ENCODE assay signal across 8 cellular contexts in the genomic region with DNA sequence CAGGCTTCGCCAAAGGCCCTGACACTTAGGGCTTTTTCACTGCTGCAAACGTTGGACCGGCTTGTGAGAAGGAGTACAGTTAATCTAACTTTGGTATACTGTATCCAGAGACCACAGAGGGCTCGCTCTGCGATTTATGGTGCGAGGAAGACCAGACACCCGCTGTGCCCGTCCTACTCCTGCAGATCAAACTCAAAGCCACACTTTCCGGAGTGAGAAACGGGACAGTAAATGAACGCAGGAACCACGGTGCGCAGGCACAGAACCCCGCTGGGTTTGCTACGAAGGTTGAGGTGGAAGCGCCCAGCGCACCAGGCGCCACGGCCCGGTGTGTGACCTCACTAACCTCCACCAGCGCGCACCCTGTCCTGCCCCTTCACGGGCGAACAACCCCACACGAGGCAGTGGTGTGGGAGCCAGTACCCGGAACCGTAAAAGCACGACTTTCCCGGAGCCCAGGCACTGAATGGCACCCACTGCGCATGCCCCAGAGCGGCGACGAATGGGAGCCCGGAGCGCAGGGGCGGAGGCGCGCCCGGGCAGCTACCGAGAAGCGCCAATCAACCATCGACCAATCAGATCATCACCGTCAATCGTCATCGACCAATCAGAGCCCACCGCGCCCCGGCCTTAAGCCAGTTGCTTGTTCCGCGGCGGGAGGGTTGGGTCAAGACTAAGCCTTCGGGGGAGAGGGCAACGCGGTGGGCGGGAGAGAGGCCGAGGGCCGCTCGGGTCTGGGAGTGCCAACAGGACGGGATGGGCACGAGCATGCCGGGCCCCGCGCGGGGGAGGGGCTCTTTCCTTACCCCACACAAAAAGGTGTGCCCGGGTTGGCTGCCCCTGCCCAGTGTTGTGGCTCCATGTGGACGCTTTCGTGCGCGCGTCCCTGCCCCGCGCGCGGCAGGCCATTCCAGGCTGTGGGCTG. TPM values are rescaled to one million over a fixed set of nuclear protein-coding genes. Genes with fewer than 3 reads are reported as not detected.
DNase-seq lines count a peak whose midpoint lies in the region; ATAC-seq and TF ChIP-seq lines count a peak whose summit lies in the region.

No MANE protein-coding gene starts in this region.

- intact Hi-C loops in CD4-positive, alpha-beta memory T cell (cut with micrococcal nuclease): loop anchor here (2.0 kb wide), 2 partner anchors 22 to 26 kb away; partner anchors contain the start of genes GPKOW and PRAF2
- intact Hi-C loops in lower lobe of right lung (cut with DNase I): no loop called here

- no peak for TF ChIP-seq CTCF in lower lobe of right lung (IDR thresholded peaks at IDR 0.05)

- peaks cover 6% of the 10 kb centered on the region for H3K4me1 ChIP-seq in CD4-positive, alpha-beta memory T cell (ENCODE audit: insufficient read depth, low read length)
- no peaks in the 10 kb centered on the region for H3K4me1 ChIP-seq in lower lobe of right lung

- H3K27me3 Mint-ChIP-seq in CD4-positive, alpha-beta memory T cell: no peaks in the 10 kb centered on the region
- no peaks in the 10 kb centered on the region for H3K27me3 Mint-ChIP-seq in activated CD4-positive, alpha-beta memory T cell treated with anti-CD3 and anti-CD28 coated beads, Interleukin-2, amount 10 ng/mL, durations not matched to agents 7 days and 5 days

- ATAC-seq in GM19455 (IDR thresholded peaks at IDR 0.05; ENCODE audit: unreplicated experiment) (peak; percentile 90), lower lobe of right lung (peak; percentile 98 to 99)

- no peaks in the 10 kb centered on the region for H3K27me3 ChIP-seq in CD4-positive, alpha-beta memory T cell (ENCODE audit: insufficient read depth, low read length)
- H3K27me3 ChIP-seq in lower lobe of right lung (ENCODE audit: low read depth): no peaks in the 10 kb centered on the region

- H3K36me3 Mint-ChIP-seq in CD4-positive, alpha-beta memory T cell: peaks cover 0 to 2% of the 10 kb centered on the region in 2 donors
- H3K36me3 Mint-ChIP-seq in activated CD4-positive, alpha-beta memory T cell treated with anti-CD3 and anti-CD28 coated beads, Interleukin-2, amount 10 ng/mL, durations not matched to agents 7 days and 5 days (ENCODE audit: low read depth): peaks cover 2% of the 10 kb centered on the region

- POLR2A ChIA-PET in CD4-positive, alpha-beta memory T cell (lab: Charles Lee; ENCODE audit: partially characterized antibody): interaction anchor here (0.7 to 1.8 kb wide), 6 partner anchors 10 to 143 kb away, joined by 3 to 16 read pairs (median 4); partner anchors contain the start of genes GRIPAP1 and WDR45
- POLR2A ChIA-PET in activated CD4-positive, alpha-beta memory T cell treated with anti-CD3 and anti-CD28 coated beads, Interleukin-2, amount 10 ng/mL, durations not matched to agents 7 days and 5 days (lab: Charles Lee): interaction anchor here (0.8 to 2.1 kb wide), 5 partner anchors 10 to 55 kb away, joined by 3 to 10 read pairs (median 5); partner anchors contain the start of gene WDR45

- H3K9me3 Mint-ChIP-seq in CD4-positive, alpha-beta memory T cell: no peaks in the 10 kb centered on the region
- H3K9me3 Mint-ChIP-seq in activated CD4-positive, alpha-beta memory T cell treated with anti-CD3 and anti-CD28 coated beads, Interleukin-2, amount 10 ng/mL, durations not matched to agents 7 days and 5 days: no peaks in the 10 kb centered on the region

- peak overlapping the region; percentile 93 to 97 (median 94) for H3K27ac Mint-ChIP-seq in CD4-positive, alpha-beta memory T cell
- peak overlapping the region; percentile 92 for H3K27ac Mint-ChIP-seq in activated CD4-positive, alpha-beta memory T cell treated with anti-CD3 and anti-CD28 coated beads, Interleukin-2, amount 10 ng/mL, durations not matched to agents 7 days and 5 days

- CTCF ChIA-PET in CD4-positive, alpha-beta memory T cell (lab: Charles Lee; ENCODE audit: partially characterized antibody): no interaction called here
- CTCF ChIA-PET in activated CD4-positive, alpha-beta memory T cell treated with anti-CD3 and anti-CD28 coated beads, Interleukin-2, amount 10 ng/mL, durations not matched to agents 7 days and 5 days (lab: Charles Lee): interaction anchor here (1.0 kb wide), 2 partner anchors 55 to 59 kb away, joined by 4 to 5 read pairs; no protein-coding TSS in a partner anchor

- H3K9me3 ChIP-seq in CD4-positive, alpha-beta memory T cell (ENCODE audit: control insufficient read depth in 1 of 2, low read length in 2 of 2): no peaks in the 10 kb centered on the region
- H3K9me3 ChIP-seq in lower lobe of right lung: no peaks in the 10 kb centered on the region

- peak overlapping the region; percentile 87 to 92 (median 90) for H3K4me3 Mint-ChIP-seq in CD4-positive, alpha-beta memory T cell
- peak overlapping the region; percentile 87 for H3K4me3 Mint-ChIP-seq in activated CD4-positive, alpha-beta memory T cell treated with anti-CD3 and anti-CD28 coated beads, Interleukin-2, amount 10 ng/mL, durations not matched to agents 7 days and 5 days

- H3K4me3 ChIP-seq in CD4-positive, alpha-beta memory T cell (ENCODE audit: low read length in 2 of 2): peak overlapping the region; percentile 22 to 71
- H3K4me3 ChIP-seq in lower lobe of right lung: peak overlapping the region; percentile 63

- H3K27ac ChIP-seq in CD4-positive, alpha-beta memory T cell (ENCODE audit: low read depth, low read length): peak overlapping the region; percentile 76
- H3K27ac ChIP-seq in lower lobe of right lung: peak overlapping the region; percentile 82

- H3K4me1 Mint-ChIP-seq in CD4-positive, alpha-beta memory T cell: peaks cover 0 to 9% (median 4%) of the 10 kb centered on the region in 4 donors
- H3K4me1 Mint-ChIP-seq in activated CD4-positive, alpha-beta memory T cell treated with anti-CD3 and anti-CD28 coated beads, Interleukin-2, amount 10 ng/mL, durations not matched to agents 7 days and 5 days: peaks cover 11% of the 10 kb centered on the region

- peak; percentile 88 to 91 (median 89) for DNase-seq in CD4-positive, alpha-beta memory T cell
- DNase-seq in HK-2 (ENCODE audit: unreplicated experiment) (peak; percentile 95), NCI-H82 treated with DMSO at 0.1 percent for 48 hours (lab: John Stamatoyannopoulos, UW; ENCODE audit: unreplicated experiment) (peak; percentile 95), lower lobe of right lung (peak; percentile 93)
- peak; percentile 91 for DNase-seq in activated CD4-positive, alpha-beta memory T cell treated with anti-CD3 and anti-CD28 coated beads, Interleukin-2, amount 10 ng/mL, durations not matched to agents 7 days and 5 days
- DNase-seq in effector CD4-positive, alpha-beta T cell: peak; percentile 82
- DNase-seq in stimulated activated CD4-positive, alpha-beta T cell treated with anti-CD3 and anti-CD28 coated beads, TNF-alpha, amount 100 ng/mL, for 1 hour (ENCODE audit: low read depth in 3 of 3, low spot score in 1 of 3): peak; percentile 68 to 77 (median 73)

- H3K36me3 ChIP-seq in CD4-positive, alpha-beta memory T cell (ENCODE audit: insufficient read depth, low read length): no peaks in the 10 kb centered on the region
- H3K36me3 ChIP-seq in lower lobe of right lung: no peaks in the 10 kb centered on the region

RNA-seq across cellular contexts. Expression of gene WDR45, which starts 21.3 kb away (rescaled TPM):
- 100 to 1,000 TPM; 102 to 126 TPM for total RNA-seq in CD4-positive, alpha-beta memory T cell
- 10 to 100 TPM; 43.2 to 57.3 TPM for polyA plus RNA-seq in CD4-positive, alpha-beta memory T cell
- 10 to 100 TPM; 51.1 to 58.7 TPM for total RNA-seq in activated CD4-positive, alpha-beta memory T cell treated with anti-CD3 and anti-CD28 coated beads, Interleukin-2, amount 10 ng/mL, durations not matched to agents 7 days and 5 days
- 54.8 TPM for total RNA-seq in lower lobe of right lung

RNA-seq across cellular contexts. Expression of gene GPKOW, which starts 22.6 kb away (rescaled TPM):
- total RNA-seq in CD4-positive, alpha-beta memory T cell: 10 to 100 TPM; 20.0 to 20.7 TPM
- polyA plus RNA-seq in CD4-positive, alpha-beta memory T cell: 10 to 100 TPM; 23.6 to 37.2 TPM
- total RNA-seq in activated CD4-positive, alpha-beta memory T cell treated with anti-CD3 and anti-CD28 coated beads, Interleukin-2, amount 10 ng/mL, durations not matched to agents 7 days and 5 days: 10 to 100 TPM; 41.9 to 43.6 TPM
- 19.1 TPM for total RNA-seq in lower lobe of right lung

RNA-seq across cellular contexts. Expression of gene PRAF2, which starts 27.2 kb away (rescaled TPM):
- 10 to 100 TPM; 25.4 to 28.9 TPM for total RNA-seq in CD4-positive, alpha-beta memory T cell
- 10 to 100 TPM; 29.3 to 60.1 TPM for polyA plus RNA-seq in CD4-positive, alpha-beta memory T cell
- total RNA-seq in activated CD4-positive, alpha-beta memory T cell treated with anti-CD3 and anti-CD28 coated beads, Interleukin-2, amount 10 ng/mL, durations not matched to agents 7 days and 5 days: 10 to 100 TPM; 21.1 to 23.9 TPM
- 17.4 TPM for total RNA-seq in lower lobe of right lung

RNA-seq across cellular contexts. Expression of gene CCDC120, which starts 42.2 kb away (rescaled TPM):
- 10 to 100 TPM in 1 of 2 experiments, 1 to 10 TPM in 1; 9.8 to 10.6 TPM for total RNA-seq in CD4-positive, alpha-beta memory T cell
- under 1 TPM; 0.19 to 0.94 TPM for polyA plus RNA-seq in CD4-positive, alpha-beta memory T cell
- 1 to 10 TPM; 5.8 to 6.5 TPM for total RNA-seq in activated CD4-positive, alpha-beta memory T cell treated with anti-CD3 and anti-CD28 coated beads, Interleukin-2, amount 10 ng/mL, durations not matched to agents 7 days and 5 days
- total RNA-seq in lower lobe of right lung: 9.5 TPM

RNA-seq across cellular contexts. Expression of gene TFE3, which starts 57.8 kb away (rescaled TPM):
- 10 to 100 TPM; 35.5 to 37.6 TPM for total RNA-seq in CD4-positive, alpha-beta memory T cell
- 1 to 10 TPM; 3.0 to 8.0 TPM for polyA plus RNA-seq in CD4-positive, alpha-beta memory T cell
- 10 to 100 TPM; 32.2 to 32.7 TPM for total RNA-seq in activated CD4-positive, alpha-beta memory T cell treated with anti-CD3 and anti-CD28 coated beads, Interleukin-2, amount 10 ng/mL, durations not matched to agents 7 days and 5 days
- 51.4 TPM for total RNA-seq in lower lobe of right lung

Comparison
In these comparisons a context has a peak if more than half of its experiments do, and no peak if none do; other contexts are left out.
1. Peak in every context shown above with its lines: DNase-seq, ATAC-seq, H3K4me3 ChIP-seq and H3K27ac ChIP-seq.